ENCODE assay signal across 17 cellular contexts in genomic region chr15:79433610-79434009, GRCh38. TPM values are rescaled to one million over a fixed set of nuclear protein-coding genes. Genes with fewer than 3 reads are reported as not detected.
DNase-seq lines count a peak whose midpoint lies in the region; ATAC-seq, FAIRE-seq and TF ChIP-seq lines count a peak whose summit lies in the region.
"Had no signal": no experiment of that assay in that cellular context is flagged by ENCODE, and none has a peak within 500 bp of the region (broad histone marks: within the 10 kb centered on the region; RNA-seq: fewer than 3 reads in every experiment).

No MANE protein-coding gene starts in this region.

- no peak overlapping the region for H3K27ac ChIP-seq in SK-N-SH (ENCODE audit: low read depth in 2 of 2, low read length in 1 of 2)
- H3K27ac ChIP-seq in endothelial cell of umbilical vein (ENCODE audit: insufficient read depth, low read depth, low read length): no peak overlapping the region
- no peak overlapping the region for H3K27ac ChIP-seq in smooth muscle cell (ENCODE audit: low read depth)
- H3K27ac ChIP-seq: epithelial cell of prostate had no signal

- H3K9me3 ChIP-seq in SK-N-SH (no peaks in the 10 kb centered on the region), endothelial cell of umbilical vein (replicated peaks; ENCODE audit: control insufficient read depth, insufficient read depth, low read length) (no peaks in the 10 kb centered on the region), smooth muscle cell (replicated peaks; ENCODE audit: low read depth) (no peaks in the 10 kb centered on the region)
- H3K9me3 ChIP-seq: adrenal gland had no signal

- TF ChIP-seq EP300 in SK-N-SH (IDR thresholded peaks at IDR 0.05; ENCODE audit: borderline replicate concordance in 1 of 2, low read depth in 1 of 2, low read length in 1 of 2): no peak

- CTCF ChIA-PET in SK-N-SH (lab: Yijun Ruan, JAX) (interaction anchor here (1.6 kb wide), 1 partner anchor 163 kb away, joined by 8 read pairs; no protein-coding TSS in a partner anchor), endothelial cell of umbilical vein (lab: Charles Lee) (interaction anchor here (0.8 to 5.0 kb wide), 5 partner anchors 10 to 420 kb away, joined by 3 to 31 read pairs (median 4); no protein-coding TSS in a partner anchor)

- H3K36me3 ChIP-seq in SK-N-SH (replicated peaks in 1 of 2; ENCODE audit: control insufficient read depth in 1 of 2, insufficient read depth in 2 of 2, low read length in 1 of 2) (no peaks in the 10 kb centered on the region), endothelial cell of umbilical vein (ENCODE audit: control insufficient read depth in 2 of 2, extremely low read depth in 1 of 2, insufficient read depth in 2 of 2, low read length in 2 of 2) (no peaks in the 10 kb centered on the region), smooth muscle cell (ENCODE audit: low read depth) (no peaks in the 10 kb centered on the region)
- H3K36me3 ChIP-seq: adrenal gland had no signal

- H4K20me1 ChIP-seq in SK-N-SH (ENCODE audit: insufficient read depth) (no peaks in the 10 kb centered on the region), endothelial cell of umbilical vein (replicated peaks; ENCODE audit: control insufficient read depth, extremely low read depth, insufficient read depth, low read length) (no peaks in the 10 kb centered on the region), smooth muscle cell (ENCODE audit: low read depth) (peaks cover 36% of the 10 kb centered on the region)

- no peaks in the 10 kb centered on the region for H3F3A ChIP-seq in SK-N-SH (replicated peaks; ENCODE audit: insufficient read depth)
- peaks cover 9% of the 10 kb centered on the region for H3F3A ChIP-seq in smooth muscle cell (ENCODE audit: low read depth)

- no peak overlapping the region for H3K9ac ChIP-seq in SK-N-SH
- H3K9ac ChIP-seq in endothelial cell of umbilical vein (replicated peaks; ENCODE audit: extremely low read depth, insufficient read depth, low read length): no peak overlapping the region
- no peak overlapping the region for H3K9ac ChIP-seq in smooth muscle cell (ENCODE audit: low read depth)

- BruUV-seq in endothelial cell of umbilical vein (replicated peaks; lab: Mats Ljungman, UMichigan): no TSS peak

- DNase-seq in SK-N-SH (peak; percentile 35), NCI-H345 (lab: John Stamatoyannopoulos, UW) (peak; percentile 38), endothelial cell of umbilical vein (ENCODE audit: low read depth, low spot score) (no peak), smooth muscle cell (lab: John Stamatoyannopoulos, UW; ENCODE audit: unreplicated experiment) (no peak), foreskin fibroblast (no peak), cortex of kidney (lab: John Stamatoyannopoulos, UW) (no peak)
- DNase-seq: CD4-positive, alpha-beta memory T cell; EL; GOT3; natural killer cell; NCI-H2029 treated with DMSO at 0.1 percent for 48 hours; T-cell had no signal

- intact Hi-C loops in endothelial cell of umbilical vein (cut with micrococcal nuclease): no loop called here

- H3K9me1 ChIP-seq in endothelial cell of umbilical vein (replicated peaks; ENCODE audit: control insufficient read depth, extremely low read depth, insufficient read depth, low read length): no peaks in the 10 kb centered on the region

- no peak for TF ChIP-seq RAD21 in SK-N-SH (IDR thresholded peaks at IDR 0.05; ENCODE audit: low read length)

- TF ChIP-seq CTCF in SK-N-SH (IDR thresholded peaks at IDR 0.05): no peak; the same call in 1 of the 2 replicates
- TF ChIP-seq CTCF in endothelial cell of umbilical vein (IDR thresholded peaks at IDR 0.05; ENCODE audit: extremely low read depth in 1 of 2, insufficient read depth in 1 of 2, low read depth in 1 of 2, low read length in 2 of 2): no peak
- TF ChIP-seq CTCF in smooth muscle cell (IDR thresholded peaks at IDR 0.05; ENCODE audit: borderline replicate concordance, insufficient read depth, poor library complexity, severe bottlenecking): no peak
- no peak for TF ChIP-seq CTCF in foreskin fibroblast (IDR thresholded peaks at IDR 0.05; ENCODE audit: low read depth, low read length)

- no peaks in the 10 kb centered on the region for H3K79me2 ChIP-seq in SK-N-SH (ENCODE audit: insufficient read depth)
- no peaks in the 10 kb centered on the region for H3K79me2 ChIP-seq in endothelial cell of umbilical vein (ENCODE audit: control insufficient read depth, insufficient read depth, low read length)
- H3K79me2 ChIP-seq in smooth muscle cell (ENCODE audit: low read depth): peaks cover 35% of the 10 kb centered on the region

- 78% methylated on average over 6 of the region's 6 CpGs for WGBS in SK-N-SH (ENCODE audit: low lambda C conversion rate)
- 34% methylated on average over 6 of the region's 6 CpGs for WGBS in smooth muscle cell (ENCODE audit: low lambda C conversion rate)

- H3K4me1 ChIP-seq in SK-N-SH (ENCODE audit: control insufficient read depth in 1 of 2, insufficient read depth in 2 of 2, low read depth in 1 of 2, low read length in 1 of 2): peaks cover 0 to 7% of the 10 kb centered on the region in 2 experiments; a peak in 1 of 4 replicates
- H3K4me1 ChIP-seq in endothelial cell of umbilical vein (ENCODE audit: control insufficient read depth, extremely low read depth, insufficient read depth, low read length): peaks cover 6% of the 10 kb centered on the region
- peaks cover 20% of the 10 kb centered on the region for H3K4me1 ChIP-seq in smooth muscle cell (ENCODE audit: low read depth)

- no peak for ATAC-seq in SK-N-SH treated with all-trans-retinoic acid at 6 μM for 48 hours
- ATAC-seq in GM19324 (IDR thresholded peaks at IDR 0.05; ENCODE audit: low FRiP score, unreplicated experiment): no peak
- ATAC-seq: natural killer cell, T-cell had no signal

- H2AFZ ChIP-seq in SK-N-SH (ENCODE audit: low read depth) (no peak overlapping the region), endothelial cell of umbilical vein (ENCODE audit: low read depth, low read length) (no peak overlapping the region), smooth muscle cell (ENCODE audit: low read depth) (no peak overlapping the region)

- H3K4me3 ChIP-seq in SK-N-SH (ENCODE audit: low read depth in 2 of 2, low read length in 1 of 2) (no peak overlapping the region), endothelial cell of umbilical vein (replicated peaks in 1 of 3; ENCODE audit: insufficient read depth in 1 of 3, low read depth in 1 of 3, low read length in 3 of 3) (no peak overlapping the region), smooth muscle cell (peak overlapping the region; percentile 68), foreskin fibroblast (ENCODE audit: low read depth in 1 of 2, low read length in 2 of 2) (no peak overlapping the region)

- dilution Hi-C loops in endothelial cell of umbilical vein (cut with MboI; ENCODE audit: extremely low pct_ligation_motif_present, low sequenced_read_pairs): no loop called here

- H3K4me2 ChIP-seq in SK-N-SH (no peak overlapping the region), endothelial cell of umbilical vein (ENCODE audit: insufficient read depth, low read length) (no peak overlapping the region), smooth muscle cell (peak overlapping the region; percentile 94)

- no peak for FAIRE-seq in endothelial cell of umbilical vein (lab: Jason Lieb, UNC)
- FAIRE-seq: islet of Langerhans had no signal

- TF ChIP-seq POLR2A in endothelial cell of umbilical vein (IDR thresholded peaks at IDR 0.05; ENCODE audit: low read depth, low read length): no peak

- H3K27me3 ChIP-seq in SK-N-SH (ENCODE audit: insufficient read depth): 0 out of 2 replicates have a peak, but pooled peaks cover 7% of the 10 kb centered on the region
- H3K27me3 ChIP-seq in endothelial cell of umbilical vein (ENCODE audit: control insufficient read depth in 2 of 2, insufficient read depth in 2 of 2, low read length in 2 of 2): peaks cover 46 to 57% of the 10 kb centered on the region in 2 experiments
- H3K27me3 ChIP-seq in smooth muscle cell (ENCODE audit: low read depth): peaks cover 8% of the 10 kb centered on the region

- no peaks in the 10 kb centered on the region for H3K9me2 ChIP-seq in SK-N-SH

- POLR2A ChIA-PET in SK-N-SH (lab: Yijun Ruan, JAX) (no interaction called here), endothelial cell of umbilical vein (lab: Charles Lee) (no interaction called here)

TF ChIP-seq in SK-N-SH, 30 proteins besides CTCF, POLR2A, EP300 and RAD21 (continues in another document):
- TF ChIP-seq RCOR1 (IDR thresholded peaks at IDR 0.05; ENCODE audit: low read length) (no peak), TAF1 (IDR thresholded peaks at IDR 0.05; ENCODE audit: borderline replicate concordance, low read depth, low read length) (no peak), GABPA (IDR thresholded peaks at IDR 0.05; ENCODE audit: low read depth) (no peak), CHD2 (IDR thresholded peaks at IDR 0.05; ENCODE audit: low read length, partially characterized antibody) (no peak), FOSL2 (IDR thresholded peaks at IDR 0.05; ENCODE audit: borderline replicate concordance, low read depth) (no peak)

TF ChIP-seq in SK-N-SH treated with all-trans-retinoic acid at 6 μM for 48 hours, 23 proteins besides CTCF, POLR2A, EP300 and RAD21 (continues in another document):
- TF ChIP-seq ISL1 (CRISPR knock-in tag; IDR thresholded peaks at IDR 0.05) (no peak), SNAI2 (CRISPR knock-in tag; IDR thresholded peaks at IDR 0.05) (no peak), ZFP3 (CRISPR knock-in tag; IDR thresholded peaks at IDR 0.05) (no peak), OSR1 (CRISPR knock-in tag; IDR thresholded peaks at IDR 0.05) (no peak), ZNF565 (CRISPR knock-in tag; conservative IDR thresholded peaks at IDR 0.05; ENCODE audit: low read depth) (no peak), ZNF8 (CRISPR knock-in tag; IDR thresholded peaks at IDR 0.05) (no peak)

TF ChIP-seq in endothelial cell of umbilical vein, 7 proteins besides CTCF, POLR2A, EP300 and RAD21:
- no peak for TF ChIP-seq POLR2AphosphoS5 (IDR thresholded peaks at IDR 0.05; ENCODE audit: insufficient read depth, low read depth, low read length)
- peak; percentile 60 for TF ChIP-seq EZH2 (IDR thresholded peaks at IDR 0.05; ENCODE audit: borderline replicate concordance, low read depth, low read length, severe bottlenecking)
- TF ChIP-seq FOS (IDR thresholded peaks at IDR 0.05; ENCODE audit: borderline replicate concordance, insufficient read depth, low read length): no peak

RNA-seq across cellular contexts. Expression of gene MINAR1, which starts 1.5 kb away (rescaled TPM):
- polyA plus RNA-seq in SK-N-SH (2012; rRNA removed) (0.35 and 0.39 TPM in 2 replicates), endothelial cell of umbilical vein (0.33 TPM in 2 replicates), smooth muscle cell (0.98 and 4.9 TPM in 2 replicates)
- polyA plus RNA-seq in SK-N-SH (2012; cell fraction: cytosol; rRNA removed): 0.30 and 0.39 TPM in 2 replicates
- 1.4 TPM in 2 replicates for polyA plus RNA-seq in SK-N-SH (2012; cell fraction: nucleus; rRNA removed)
- total RNA-seq in endothelial cell of umbilical vein (0.93 and 1.3 TPM in 2 replicates), smooth muscle cell (21.3 and 26.7 TPM in 2 replicates)
- polyA plus RNA-seq in endothelial cell of umbilical vein (2011; cell fraction: cytosol; rRNA removed): 0.32 and 0.36 TPM in 2 replicates
- 1.8 and 2.0 TPM in 2 replicates for polyA plus RNA-seq in endothelial cell of umbilical vein (2011; cell fraction: nucleus; rRNA removed)
- polyA plus RNA-seq in endothelial cell of umbilical vein (2012): 0.70 and 0.94 TPM in 2 replicates
- polyA minus RNA-seq in endothelial cell of umbilical vein: 1.1 and 1.4 TPM in 2 replicates
- 0.41 TPM for polyA minus RNA-seq in endothelial cell of umbilical vein (2011; cell fraction: cytosol; rRNA and poly(A)+ RNA removed)
- polyA minus RNA-seq in endothelial cell of umbilical vein (2011; cell fraction: nucleus; rRNA and poly(A)+ RNA removed): 1.1 and 2.4 TPM in 2 replicates

Comparison
In these comparisons a context has a peak if more than half of its experiments do, and no peak if none do; other contexts are left out.
1. DNase-seq: peak in SK-N-SH (single experiment) and NCI-H345 (single experiment); none in endothelial cell of umbilical vein (single experiment), smooth muscle cell (single experiment), foreskin fibroblast (0 of 2) and cortex of kidney (single experiment).